ENCODE assay signal across 1 cellular context in genomic region chr2:201402651-201403573, GRCh38.
TF ChIP-seq lines count a peak whose summit lies in the region.

No MANE protein-coding gene starts in this region.

TF ChIP-seq in HCT116, 20 proteins besides CTCF, POLR2A, EP300 and RAD21:
- peak; percentile 49; the same call in 1 of the 2 replicates for TF ChIP-seq CEBPB (IDR thresholded peaks at IDR 0.05; ENCODE audit: low read depth)
- TF ChIP-seq POLR2AphosphoS5 (IDR thresholded peaks at IDR 0.05; ENCODE audit: low read depth, low read length) = no peak
- TF ChIP-seq SRF (IDR thresholded peaks at IDR 0.05; ENCODE audit: low read depth) = no peak
